ENCODE assay signal across 33 cellular contexts in genomic region chr6:68326762-68327161, GRCh38.
"Had no signal": no experiment of that assay in that cellular context is flagged by ENCODE, and none has a peak within 500 bp of the region (broad histone marks: within the 10 kb centered on the region; RNA-seq: fewer than 3 reads in every experiment).

No MANE protein-coding gene starts in this region.

- H3K4me3 ChIP-seq: adrenal gland, body of pancreas, cardiac muscle cell, coronary artery, heart left ventricle, left lung, lower lobe of right lung, ovary, prostate gland, sigmoid colon, stomach, tibial artery had no signal

- FAIRE-seq: endothelial cell of umbilical vein had no signal

- H3K9me3 ChIP-seq: adrenal gland, body of pancreas, heart left ventricle, left lung, lower lobe of right lung, neutrophil, ovary, prostate gland, sigmoid colon, stomach, tibial artery had no signal

- H3K27ac ChIP-seq: adrenal gland, body of pancreas, cardiac muscle cell, coronary artery, heart left ventricle, left lung, lower lobe of right lung, neutrophil, ovary, prostate gland, sigmoid colon, stomach, tibial artery had no signal

- DNase-seq: activated B cell treated with CpG ODN at 0.5 μM for 24 hours; activated CD4-positive, alpha-beta T cell treated with anti-CD3 and anti-CD28 coated beads, Interleukin-2, amount 50 U/mL, for 4 hours; activated naive CD4-positive, alpha-beta T cell treated with anti-CD3 and anti-CD28 coated beads for 36 hours; activated naive CD8-positive, alpha-beta T cell treated with anti-CD3 and anti-CD28 coated beads for 36 hours; activated T-cell treated with anti-CD3 and anti-CD28 coated beads for 4 hours; activated T-cell treated with anti-CD3 and anti-CD28 coated beads, Interleukin-2, amount 50 U/mL, for 72 hours; adrenal gland; aorta; body of pancreas; cerebellar nuclear complex; effector memory CD8-positive, alpha-beta T cell; foreskin fibroblast; hypothalamus; lower lobe of right lung; mesenchymal stem cell; ovary; retina; sigmoid colon; small intestine; stimulated activated CD4-positive, alpha-beta T cell treated with anti-CD3 and anti-CD28 coated beads, Interleukin-2, amount 100 ng/mL, for 24 hours; stimulated activated naive B cell treated with anti-CD40 and anti-IgM and Interleukin-4, amounts not matched to agents 10 μg/mL and 1 μg/mL and 100 μg/mL, for 72 hours; stomach; T-helper 2 cell; tibial artery had no signal

- ATAC-seq: activated T-cell treated with anti-CD3 and anti-CD28 coated beads, Interleukin-2, amount 50 U/mL, for 72 hours; body of pancreas; effector memory CD8-positive, alpha-beta T cell; esophagus mucosa; heart left ventricle; left lung; lower lobe of right lung; natural killer cell treated with Interleukin-12 subunit alpha and Interleukin-12 subunit beta and Interleukin-15 and Interleukin-18, amount 100 ng/mL, for 72 hours; stimulated activated naive B cell treated with anti-CD40 and anti-IgM and Interleukin-4, amounts not matched to agents 10 μg/mL and 1 μg/mL and 100 μg/mL, for 72 hours had no signal

- H3K36me3 ChIP-seq: adrenal gland, cardiac muscle cell, heart left ventricle, left lung, lower lobe of right lung, neutrophil, ovary, prostate gland, sigmoid colon, stomach, tibial artery had no signal

- H3K4me1 ChIP-seq: adrenal gland, body of pancreas, heart left ventricle, left lung, lower lobe of right lung, prostate gland, sigmoid colon, stomach, tibial artery had no signal

- H3K27me3 ChIP-seq: adrenal gland, body of pancreas, cardiac muscle cell, heart left ventricle, left lung, neutrophil, ovary, sigmoid colon, stomach, tibial artery had no signal
